Comparison of ENCODE assay signal across 1 cellular context in the genomic region with DNA sequence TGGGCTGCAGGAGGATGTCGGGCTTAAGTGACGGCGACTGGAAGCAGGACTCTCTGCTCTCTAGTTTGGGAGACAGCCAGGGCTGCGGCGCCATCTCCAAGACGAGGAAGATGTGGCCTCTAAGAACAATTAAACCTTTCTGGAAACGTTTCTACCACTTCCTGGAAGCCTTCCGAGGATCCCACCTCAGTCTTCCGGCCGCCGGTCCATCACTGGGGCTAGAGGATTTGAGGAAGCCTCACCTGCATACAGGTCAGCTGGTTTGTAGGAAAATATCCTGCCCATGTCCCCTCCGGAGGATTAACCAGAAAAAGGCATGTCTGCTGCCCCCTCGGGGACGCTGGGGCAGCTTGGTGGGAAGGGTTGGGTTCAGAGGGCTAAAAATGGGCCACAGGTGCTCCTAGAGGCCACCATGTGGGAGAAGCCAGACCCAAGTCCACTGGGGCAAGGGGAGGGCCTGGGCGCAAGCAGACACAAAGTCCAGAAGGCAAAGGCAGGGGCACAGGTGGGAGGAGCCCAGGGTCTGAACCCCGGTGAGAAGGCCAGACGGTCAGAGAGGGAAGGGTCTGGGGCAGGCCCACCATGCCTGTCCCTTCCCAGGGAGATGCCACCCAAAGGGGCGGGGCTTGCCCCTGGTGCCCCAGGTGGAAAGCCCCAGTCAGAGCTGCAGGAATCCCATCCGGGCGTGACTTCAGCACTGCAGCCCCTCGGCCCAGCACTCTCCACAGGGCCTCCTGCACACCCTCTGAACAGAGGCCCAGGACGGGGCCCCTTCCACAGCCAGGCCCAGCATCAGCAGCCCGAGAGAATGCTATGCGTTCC.
TF ChIP-seq lines count a peak whose summit lies in the region.

No MANE protein-coding gene starts in this region.

TF ChIP-seq in HepG2, 621 proteins besides CTCF, POLR2A, EP300 and RAD21 (continued from another document and continues in another):
- TF ChIP-seq FOXA3 (CRISPR knock-in tag; IDR thresholded peaks at IDR 0.05) (0 out of 2 replicates have a peak, but pooled peaks have one; percentile 24), SUZ12 (IDR thresholded peaks at IDR 0.05; ENCODE audit: low read depth, low read length) (no peak), KDM2A (CRISPR knock-in tag; IDR thresholded peaks at IDR 0.05; ENCODE audit: borderline replicate concordance, low read depth) (no peak; the same call in 1 of the 2 replicates), ZSCAN9 (CRISPR knock-in tag; IDR thresholded peaks at IDR 0.05; ENCODE audit: borderline replicate concordance) (no peak), MTF1 (CRISPR knock-in tag; IDR thresholded peaks at IDR 0.05) (no peak), YEATS2 (CRISPR knock-in tag; IDR thresholded peaks at IDR 0.05; ENCODE audit: borderline replicate concordance) (no peak), RARG (CRISPR knock-in tag; IDR thresholded peaks at IDR 0.05; ENCODE audit: low read depth) (no peak), KLF9 (CRISPR knock-in tag; IDR thresholded peaks at IDR 0.05; ENCODE audit: low read depth) (no peak), FOXA1 (IDR thresholded peaks at IDR 0.05) (no peak), FOXA1 (CRISPR knock-in tag; IDR thresholded peaks at IDR 0.05) (0 out of 2 replicates have a peak, but pooled peaks have one; percentile 4), CCDC6 (CRISPR knock-in tag; IDR thresholded peaks at IDR 0.05) (no peak), NONO (IDR thresholded peaks at IDR 0.05) (no peak), NONO (CRISPR knock-in tag; conservative IDR thresholded peaks at IDR 0.05) (0 out of 2 replicates have a peak, but pooled peaks have one; percentile 43), ZFAT (CRISPR knock-in tag; conservative IDR thresholded peaks at IDR 0.05) (no peak), ATAD3A (CRISPR knock-in tag; IDR thresholded peaks at IDR 0.05) (no peak), ZBTB1 (CRISPR knock-in tag; IDR thresholded peaks at IDR 0.05; ENCODE audit: borderline replicate concordance) (no peak), ZNF225 (CRISPR knock-in tag; IDR thresholded peaks at IDR 0.05) (peak; percentile 65; the same call in 1 of the 2 replicates), CHCHD3 (CRISPR knock-in tag; IDR thresholded peaks at IDR 0.05) (no peak), ZNF619 (CRISPR knock-in tag; IDR thresholded peaks at IDR 0.05) (0 out of 2 replicates have a peak, but pooled peaks have one; percentile 50), ZMYM4 (CRISPR knock-in tag; IDR thresholded peaks at IDR 0.05) (peak; percentile 80), SAFB2 (CRISPR knock-in tag; IDR thresholded peaks at IDR 0.05; ENCODE audit: borderline replicate concordance, low read depth) (0 out of 2 replicates have a peak, but pooled peaks have one; percentile 71), ZNF782 (CRISPR knock-in tag; IDR thresholded peaks at IDR 0.05; ENCODE audit: borderline replicate concordance) (no peak), ZSCAN31 (CRISPR knock-in tag; IDR thresholded peaks at IDR 0.05; ENCODE audit: low read depth) (no peak), CC2D1A (CRISPR knock-in tag; IDR thresholded peaks at IDR 0.05) (no peak), SMARCE1 (IDR thresholded peaks at IDR 0.05; ENCODE audit: borderline replicate concordance) (no peak), ZKSCAN1 (IDR thresholded peaks at IDR 0.05; ENCODE audit: low read length) (no peak), KLF16 (CRISPR knock-in tag; IDR thresholded peaks at IDR 0.05) (no peak), ZMYM3 (CRISPR knock-in tag; IDR thresholded peaks at IDR 0.05) (peak; percentile 71), ZNF333 (CRISPR knock-in tag; IDR thresholded peaks at IDR 0.05; ENCODE audit: borderline replicate concordance) (no peak), ZSCAN21 (CRISPR knock-in tag; IDR thresholded peaks at IDR 0.05; ENCODE audit: borderline replicate concordance) (peak; percentile 69; the same call in 1 of the 2 replicates), ZNF674 (CRISPR knock-in tag; IDR thresholded peaks at IDR 0.05; ENCODE audit: low read depth) (no peak), ZNF552 (CRISPR knock-in tag; IDR thresholded peaks at IDR 0.05; ENCODE audit: borderline replicate concordance) (no peak)
- TF ChIP-seq, protein P1, sequence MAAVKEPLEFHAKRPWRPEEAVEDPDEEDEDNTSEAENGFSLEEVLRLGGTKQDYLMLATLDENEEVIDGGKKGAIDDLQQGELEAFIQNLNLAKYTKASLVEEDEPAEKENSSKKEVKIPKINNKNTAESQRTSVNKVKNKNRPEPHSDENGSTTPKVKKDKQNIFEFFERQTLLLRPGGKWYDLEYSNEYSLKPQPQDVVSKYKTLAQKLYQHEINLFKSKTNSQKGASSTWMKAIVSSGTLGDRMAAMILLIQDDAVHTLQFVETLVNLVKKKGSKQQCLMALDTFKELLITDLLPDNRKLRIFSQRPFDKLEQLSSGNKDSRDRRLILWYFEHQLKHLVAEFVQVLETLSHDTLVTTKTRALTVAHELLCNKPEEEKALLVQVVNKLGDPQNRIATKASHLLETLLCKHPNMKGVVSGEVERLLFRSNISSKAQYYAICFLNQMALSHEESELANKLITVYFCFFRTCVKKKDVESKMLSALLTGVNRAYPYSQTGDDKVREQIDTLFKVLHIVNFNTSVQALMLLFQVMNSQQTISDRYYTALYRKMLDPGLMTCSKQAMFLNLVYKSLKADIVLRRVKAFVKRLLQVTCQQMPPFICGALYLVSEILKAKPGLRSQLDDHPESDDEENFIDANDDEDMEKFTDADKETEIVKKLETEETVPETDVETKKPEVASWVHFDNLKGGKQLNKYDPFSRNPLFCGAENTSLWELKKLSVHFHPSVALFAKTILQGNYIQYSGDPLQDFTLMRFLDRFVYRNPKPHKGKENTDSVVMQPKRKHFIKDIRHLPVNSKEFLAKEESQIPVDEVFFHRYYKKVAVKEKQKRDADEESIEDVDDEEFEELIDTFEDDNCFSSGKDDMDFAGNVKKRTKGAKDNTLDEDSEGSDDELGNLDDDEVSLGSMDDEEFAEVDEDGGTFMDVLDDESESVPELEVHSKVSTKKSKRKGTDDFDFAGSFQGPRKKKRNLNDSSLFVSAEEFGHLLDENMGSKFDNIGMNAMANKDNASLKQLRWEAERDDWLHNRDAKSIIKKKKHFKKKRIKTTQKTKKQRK (IDR thresholded peaks at IDR 0.05; ENCODE audit: low read length) = no peak
- TF ChIP-seq, protein P2, sequence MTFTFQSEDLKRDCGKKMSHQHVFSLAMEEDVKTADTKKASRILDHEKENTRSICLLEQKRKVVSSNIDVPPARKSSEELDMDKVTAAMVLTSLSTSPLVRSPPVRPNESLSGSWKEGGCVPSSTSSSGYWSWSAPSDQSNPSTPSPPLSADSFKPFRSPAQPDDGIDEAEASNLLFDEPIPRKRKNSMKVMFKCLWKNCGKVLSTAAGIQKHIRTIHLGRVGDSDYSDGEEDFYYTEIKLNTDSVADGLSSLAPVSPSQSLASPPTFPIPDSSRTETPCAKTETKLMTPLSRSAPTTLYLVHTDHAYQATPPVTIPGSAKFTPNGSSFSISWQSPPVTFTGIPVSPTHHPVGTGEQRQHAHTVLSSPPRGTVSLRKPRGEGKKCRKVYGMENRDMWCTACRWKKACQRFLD (CRISPR knock-in tag; IDR thresholded peaks at IDR 0.05; ENCODE audit: borderline replicate concordance) = 0 out of 2 replicates have a peak, but pooled peaks have one; percentile 55
- TF ChIP-seq, protein P3, sequence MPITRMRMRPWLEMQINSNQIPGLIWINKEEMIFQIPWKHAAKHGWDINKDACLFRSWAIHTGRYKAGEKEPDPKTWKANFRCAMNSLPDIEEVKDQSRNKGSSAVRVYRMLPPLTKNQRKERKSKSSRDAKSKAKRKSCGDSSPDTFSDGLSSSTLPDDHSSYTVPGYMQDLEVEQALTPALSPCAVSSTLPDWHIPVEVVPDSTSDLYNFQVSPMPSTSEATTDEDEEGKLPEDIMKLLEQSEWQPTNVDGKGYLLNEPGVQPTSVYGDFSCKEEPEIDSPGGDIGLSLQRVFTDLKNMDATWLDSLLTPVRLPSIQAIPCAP (CRISPR knock-in tag; IDR thresholded peaks at IDR 0.05; ENCODE audit: low read depth) = no peak
- TF ChIP-seq, protein P4, sequence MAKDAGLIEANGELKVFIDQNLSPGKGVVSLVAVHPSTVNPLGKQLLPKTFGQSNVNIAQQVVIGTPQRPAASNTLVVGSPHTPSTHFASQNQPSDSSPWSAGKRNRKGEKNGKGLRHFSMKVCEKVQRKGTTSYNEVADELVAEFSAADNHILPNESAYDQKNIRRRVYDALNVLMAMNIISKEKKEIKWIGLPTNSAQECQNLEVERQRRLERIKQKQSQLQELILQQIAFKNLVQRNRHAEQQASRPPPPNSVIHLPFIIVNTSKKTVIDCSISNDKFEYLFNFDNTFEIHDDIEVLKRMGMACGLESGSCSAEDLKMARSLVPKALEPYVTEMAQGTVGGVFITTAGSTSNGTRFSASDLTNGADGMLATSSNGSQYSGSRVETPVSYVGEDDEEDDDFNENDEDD (CRISPR knock-in tag; IDR thresholded peaks at IDR 0.05; ENCODE audit: borderline replicate concordance) = peak; percentile 30; the same call in 1 of the 2 replicates
- TF ChIP-seq, protein P5, sequence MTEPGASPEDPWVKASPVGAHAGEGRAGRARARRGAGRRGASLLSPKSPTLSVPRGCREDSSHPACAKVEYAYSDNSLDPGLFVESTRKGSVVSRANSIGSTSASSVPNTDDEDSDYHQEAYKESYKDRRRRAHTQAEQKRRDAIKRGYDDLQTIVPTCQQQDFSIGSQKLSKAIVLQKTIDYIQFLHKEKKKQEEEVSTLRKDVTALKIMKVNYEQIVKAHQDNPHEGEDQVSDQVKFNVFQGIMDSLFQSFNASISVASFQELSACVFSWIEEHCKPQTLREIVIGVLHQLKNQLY (CRISPR knock-in tag; IDR thresholded peaks at IDR 0.05) = no peak
- TF ChIP-seq, protein P6, sequence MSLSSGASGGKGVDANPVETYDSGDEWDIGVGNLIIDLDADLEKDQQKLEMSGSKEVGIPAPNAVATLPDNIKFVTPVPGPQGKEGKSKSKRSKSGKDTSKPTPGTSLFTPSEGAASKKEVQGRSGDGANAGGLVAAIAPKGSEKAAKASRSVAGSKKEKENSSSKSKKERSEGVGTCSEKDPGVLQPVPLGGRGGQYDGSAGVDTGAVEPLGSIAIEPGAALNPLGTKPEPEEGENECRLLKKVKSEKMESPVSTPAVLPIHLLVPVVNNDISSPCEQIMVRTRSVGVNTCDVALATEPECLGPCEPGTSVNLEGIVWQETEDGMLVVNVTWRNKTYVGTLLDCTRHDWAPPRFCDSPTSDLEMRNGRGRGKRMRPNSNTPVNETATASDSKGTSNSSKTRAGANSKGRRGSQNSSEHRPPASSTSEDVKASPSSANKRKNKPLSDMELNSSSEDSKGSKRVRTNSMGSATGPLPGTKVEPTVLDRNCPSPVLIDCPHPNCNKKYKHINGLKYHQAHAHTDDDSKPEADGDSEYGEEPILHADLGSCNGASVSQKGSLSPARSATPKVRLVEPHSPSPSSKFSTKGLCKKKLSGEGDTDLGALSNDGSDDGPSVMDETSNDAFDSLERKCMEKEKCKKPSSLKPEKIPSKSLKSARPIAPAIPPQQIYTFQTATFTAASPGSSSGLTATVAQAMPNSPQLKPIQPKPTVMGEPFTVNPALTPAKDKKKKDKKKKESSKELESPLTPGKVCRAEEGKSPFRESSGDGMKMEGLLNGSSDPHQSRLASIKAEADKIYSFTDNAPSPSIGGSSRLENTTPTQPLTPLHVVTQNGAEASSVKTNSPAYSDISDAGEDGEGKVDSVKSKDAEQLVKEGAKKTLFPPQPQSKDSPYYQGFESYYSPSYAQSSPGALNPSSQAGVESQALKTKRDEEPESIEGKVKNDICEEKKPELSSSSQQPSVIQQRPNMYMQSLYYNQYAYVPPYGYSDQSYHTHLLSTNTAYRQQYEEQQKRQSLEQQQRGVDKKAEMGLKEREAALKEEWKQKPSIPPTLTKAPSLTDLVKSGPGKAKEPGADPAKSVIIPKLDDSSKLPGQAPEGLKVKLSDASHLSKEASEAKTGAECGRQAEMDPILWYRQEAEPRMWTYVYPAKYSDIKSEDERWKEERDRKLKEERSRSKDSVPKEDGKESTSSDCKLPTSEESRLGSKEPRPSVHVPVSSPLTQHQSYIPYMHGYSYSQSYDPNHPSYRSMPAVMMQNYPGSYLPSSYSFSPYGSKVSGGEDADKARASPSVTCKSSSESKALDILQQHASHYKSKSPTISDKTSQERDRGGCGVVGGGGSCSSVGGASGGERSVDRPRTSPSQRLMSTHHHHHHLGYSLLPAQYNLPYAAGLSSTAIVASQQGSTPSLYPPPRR (CRISPR knock-in tag; IDR thresholded peaks at IDR 0.05; ENCODE audit: borderline replicate concordance) = no peak
- TF ChIP-seq, protein P7, sequence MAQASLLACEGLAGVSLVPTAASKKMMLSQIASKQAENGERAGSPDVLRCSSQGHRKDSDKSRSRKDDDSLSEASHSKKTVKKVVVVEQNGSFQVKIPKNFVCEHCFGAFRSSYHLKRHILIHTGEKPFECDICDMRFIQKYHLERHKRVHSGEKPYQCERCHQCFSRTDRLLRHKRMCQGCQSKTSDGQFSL (CRISPR knock-in tag; IDR thresholded peaks at IDR 0.05) = 0 out of 2 replicates have a peak, but pooled peaks have one; percentile 38
- TF ChIP-seq, protein P8, sequence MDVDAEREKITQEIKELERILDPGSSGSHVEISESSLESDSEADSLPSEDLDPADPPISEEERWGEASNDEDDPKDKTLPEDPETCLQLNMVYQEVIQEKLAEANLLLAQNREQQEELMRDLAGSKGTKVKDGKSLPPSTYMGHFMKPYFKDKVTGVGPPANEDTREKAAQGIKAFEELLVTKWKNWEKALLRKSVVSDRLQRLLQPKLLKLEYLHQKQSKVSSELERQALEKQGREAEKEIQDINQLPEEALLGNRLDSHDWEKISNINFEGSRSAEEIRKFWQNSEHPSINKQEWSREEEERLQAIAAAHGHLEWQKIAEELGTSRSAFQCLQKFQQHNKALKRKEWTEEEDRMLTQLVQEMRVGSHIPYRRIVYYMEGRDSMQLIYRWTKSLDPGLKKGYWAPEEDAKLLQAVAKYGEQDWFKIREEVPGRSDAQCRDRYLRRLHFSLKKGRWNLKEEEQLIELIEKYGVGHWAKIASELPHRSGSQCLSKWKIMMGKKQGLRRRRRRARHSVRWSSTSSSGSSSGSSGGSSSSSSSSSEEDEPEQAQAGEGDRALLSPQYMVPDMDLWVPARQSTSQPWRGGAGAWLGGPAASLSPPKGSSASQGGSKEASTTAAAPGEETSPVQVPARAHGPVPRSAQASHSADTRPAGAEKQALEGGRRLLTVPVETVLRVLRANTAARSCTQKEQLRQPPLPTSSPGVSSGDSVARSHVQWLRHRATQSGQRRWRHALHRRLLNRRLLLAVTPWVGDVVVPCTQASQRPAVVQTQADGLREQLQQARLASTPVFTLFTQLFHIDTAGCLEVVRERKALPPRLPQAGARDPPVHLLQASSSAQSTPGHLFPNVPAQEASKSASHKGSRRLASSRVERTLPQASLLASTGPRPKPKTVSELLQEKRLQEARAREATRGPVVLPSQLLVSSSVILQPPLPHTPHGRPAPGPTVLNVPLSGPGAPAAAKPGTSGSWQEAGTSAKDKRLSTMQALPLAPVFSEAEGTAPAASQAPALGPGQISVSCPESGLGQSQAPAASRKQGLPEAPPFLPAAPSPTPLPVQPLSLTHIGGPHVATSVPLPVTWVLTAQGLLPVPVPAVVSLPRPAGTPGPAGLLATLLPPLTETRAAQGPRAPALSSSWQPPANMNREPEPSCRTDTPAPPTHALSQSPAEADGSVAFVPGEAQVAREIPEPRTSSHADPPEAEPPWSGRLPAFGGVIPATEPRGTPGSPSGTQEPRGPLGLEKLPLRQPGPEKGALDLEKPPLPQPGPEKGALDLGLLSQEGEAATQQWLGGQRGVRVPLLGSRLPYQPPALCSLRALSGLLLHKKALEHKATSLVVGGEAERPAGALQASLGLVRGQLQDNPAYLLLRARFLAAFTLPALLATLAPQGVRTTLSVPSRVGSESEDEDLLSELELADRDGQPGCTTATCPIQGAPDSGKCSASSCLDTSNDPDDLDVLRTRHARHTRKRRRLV (CRISPR knock-in tag; IDR thresholded peaks at IDR 0.05) = no peak
